ENCODE assay signal across 2 cellular contexts in genomic region chr6:42726026-42726425, GRCh38.
TF ChIP-seq lines count a peak whose summit lies in the region.

No MANE protein-coding gene starts in this region.

TF ChIP-seq in HCT116, 20 proteins besides CTCF, POLR2A, EP300 and RAD21:
- no peak for TF ChIP-seq YY1 (IDR thresholded peaks at IDR 0.05; ENCODE audit: extremely low read depth, insufficient replicate concordance, low read depth, low read length)
- TF ChIP-seq ELF1 (IDR thresholded peaks at IDR 0.05; ENCODE audit: borderline replicate concordance, low read depth): no peak
- TF ChIP-seq, protein P1, sequence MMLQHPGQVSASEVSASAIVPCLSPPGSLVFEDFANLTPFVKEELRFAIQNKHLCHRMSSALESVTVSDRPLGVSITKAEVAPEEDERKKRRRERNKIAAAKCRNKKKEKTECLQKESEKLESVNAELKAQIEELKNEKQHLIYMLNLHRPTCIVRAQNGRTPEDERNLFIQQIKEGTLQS (IDR thresholded peaks at IDR 0.05): no peak
- no peak for TF ChIP-seq POLR2AphosphoS5 (IDR thresholded peaks at IDR 0.05; ENCODE audit: low read depth, low read length)
- TF ChIP-seq SP1 (IDR thresholded peaks at IDR 0.05; ENCODE audit: low read depth): no peak
- TF ChIP-seq CEBPB (IDR thresholded peaks at IDR 0.05; ENCODE audit: low read depth): no peak
- TF ChIP-seq EZH2phosphoT487 (IDR thresholded peaks at IDR 0.05; ENCODE audit: borderline replicate concordance): no peak
- TF ChIP-seq EGR1 (IDR thresholded peaks at IDR 0.05; ENCODE audit: low read depth): no peak
- TF ChIP-seq ZFX (IDR thresholded peaks at IDR 0.05): no peak
- no peak for TF ChIP-seq CBX3 (IDR thresholded peaks at IDR 0.05; ENCODE audit: low read depth)
- no peak for TF ChIP-seq JUND (IDR thresholded peaks at IDR 0.05)
- TF ChIP-seq, protein P2, sequence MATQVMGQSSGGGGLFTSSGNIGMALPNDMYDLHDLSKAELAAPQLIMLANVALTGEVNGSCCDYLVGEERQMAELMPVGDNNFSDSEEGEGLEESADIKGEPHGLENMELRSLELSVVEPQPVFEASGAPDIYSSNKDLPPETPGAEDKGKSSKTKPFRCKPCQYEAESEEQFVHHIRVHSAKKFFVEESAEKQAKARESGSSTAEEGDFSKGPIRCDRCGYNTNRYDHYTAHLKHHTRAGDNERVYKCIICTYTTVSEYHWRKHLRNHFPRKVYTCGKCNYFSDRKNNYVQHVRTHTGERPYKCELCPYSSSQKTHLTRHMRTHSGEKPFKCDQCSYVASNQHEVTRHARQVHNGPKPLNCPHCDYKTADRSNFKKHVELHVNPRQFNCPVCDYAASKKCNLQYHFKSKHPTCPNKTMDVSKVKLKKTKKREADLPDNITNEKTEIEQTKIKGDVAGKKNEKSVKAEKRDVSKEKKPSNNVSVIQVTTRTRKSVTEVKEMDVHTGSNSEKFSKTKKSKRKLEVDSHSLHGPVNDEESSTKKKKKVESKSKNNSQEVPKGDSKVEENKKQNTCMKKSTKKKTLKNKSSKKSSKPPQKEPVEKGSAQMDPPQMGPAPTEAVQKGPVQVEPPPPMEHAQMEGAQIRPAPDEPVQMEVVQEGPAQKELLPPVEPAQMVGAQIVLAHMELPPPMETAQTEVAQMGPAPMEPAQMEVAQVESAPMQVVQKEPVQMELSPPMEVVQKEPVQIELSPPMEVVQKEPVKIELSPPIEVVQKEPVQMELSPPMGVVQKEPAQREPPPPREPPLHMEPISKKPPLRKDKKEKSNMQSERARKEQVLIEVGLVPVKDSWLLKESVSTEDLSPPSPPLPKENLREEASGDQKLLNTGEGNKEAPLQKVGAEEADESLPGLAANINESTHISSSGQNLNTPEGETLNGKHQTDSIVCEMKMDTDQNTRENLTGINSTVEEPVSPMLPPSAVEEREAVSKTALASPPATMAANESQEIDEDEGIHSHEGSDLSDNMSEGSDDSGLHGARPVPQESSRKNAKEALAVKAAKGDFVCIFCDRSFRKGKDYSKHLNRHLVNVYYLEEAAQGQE (IDR thresholded peaks at IDR 0.05; ENCODE audit: low read depth): no peak

TF ChIP-seq in GM12878, 131 proteins besides CTCF, POLR2A, EP300 and RAD21:
- TF ChIP-seq ZNF217 (IDR thresholded peaks at IDR 0.05): no peak
- TF ChIP-seq CHD1 (IDR thresholded peaks at IDR 0.05; ENCODE audit: low read depth, low read length): no peak
- TF ChIP-seq BCL3 (IDR thresholded peaks at IDR 0.05; ENCODE audit: borderline replicate concordance, insufficient read depth, low read depth, low read length, poor library complexity, severe bottlenecking): no peak
- TF ChIP-seq, protein P3, sequence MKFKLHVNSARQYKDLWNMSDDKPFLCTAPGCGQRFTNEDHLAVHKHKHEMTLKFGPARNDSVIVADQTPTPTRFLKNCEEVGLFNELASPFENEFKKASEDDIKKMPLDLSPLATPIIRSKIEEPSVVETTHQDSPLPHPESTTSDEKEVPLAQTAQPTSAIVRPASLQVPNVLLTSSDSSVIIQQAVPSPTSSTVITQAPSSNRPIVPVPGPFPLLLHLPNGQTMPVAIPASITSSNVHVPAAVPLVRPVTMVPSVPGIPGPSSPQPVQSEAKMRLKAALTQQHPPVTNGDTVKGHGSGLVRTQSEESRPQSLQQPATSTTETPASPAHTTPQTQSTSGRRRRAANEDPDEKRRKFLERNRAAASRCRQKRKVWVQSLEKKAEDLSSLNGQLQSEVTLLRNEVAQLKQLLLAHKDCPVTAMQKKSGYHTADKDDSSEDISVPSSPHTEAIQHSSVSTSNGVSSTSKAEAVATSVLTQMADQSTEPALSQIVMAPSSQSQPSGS (IDR thresholded peaks at IDR 0.05; ENCODE audit: low read length): no peak
- TF ChIP-seq NR2F1 (conservative IDR thresholded peaks at IDR 0.05): no peak
- no peak for TF ChIP-seq FOXK2 (IDR thresholded peaks at IDR 0.05)
- no peak for TF ChIP-seq SP1 (IDR thresholded peaks at IDR 0.05; ENCODE audit: low read depth, low read length)
- no peak for TF ChIP-seq RB1 (IDR thresholded peaks at IDR 0.05; ENCODE audit: borderline replicate concordance)
- no peak for TF ChIP-seq MAX (IDR thresholded peaks at IDR 0.05; ENCODE audit: low read depth, low read length)
- no peak for TF ChIP-seq SMC3 (IDR thresholded peaks at IDR 0.05; ENCODE audit: borderline replicate concordance, low read length)
TF ChIP-seq in GM12878: peak in this region for 0.
